ENCODE assay signal across 9 cellular contexts in the genomic region with DNA sequence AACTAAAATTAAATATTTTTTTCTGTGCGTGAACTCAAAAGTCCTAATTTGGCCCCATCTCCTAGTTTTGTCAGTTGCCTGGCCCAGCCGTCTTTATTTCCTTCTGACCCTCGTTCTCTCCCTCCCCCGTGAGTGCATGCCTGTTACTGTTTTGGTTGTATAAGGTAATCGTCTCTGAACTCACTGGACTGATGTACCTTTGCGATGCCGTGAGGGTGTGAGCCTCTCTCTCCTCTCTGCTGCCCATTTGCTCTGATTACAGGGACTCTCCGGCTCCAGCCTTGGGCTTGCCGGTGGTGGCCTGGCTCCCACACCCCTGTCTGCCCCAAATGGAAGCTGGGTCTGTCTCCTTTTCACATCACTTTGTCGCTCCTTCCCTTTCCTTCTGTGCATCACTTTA.
DNase-seq lines count a peak whose midpoint lies in the region; ATAC-seq and TF ChIP-seq lines count a peak whose summit lies in the region.
"Had no signal": no experiment of that assay in that cellular context is flagged by ENCODE, and none has a peak within 500 bp of the region (broad histone marks: within the 10 kb centered on the region; RNA-seq: fewer than 3 reads in every experiment).

No MANE protein-coding gene starts in this region.

- TF ChIP-seq POLR2A in esophagus muscularis mucosa (IDR thresholded peaks at IDR 0.05; ENCODE audit: low read depth) = no peak

- H3K4me1 ChIP-seq in BE2C (peaks cover 28% of the 10 kb centered on the region), esophagus muscularis mucosa (peaks cover 90 to 100% (median 97%) of the 10 kb centered on the region in 4 donors)

- no peak for TF ChIP-seq EP300 in esophagus muscularis mucosa (IDR thresholded peaks at IDR 0.05)

- peak overlapping the region; percentile 72 to 86 (median 85) for H3K27ac ChIP-seq in esophagus muscularis mucosa (replicated peaks in 1 of 4)

- H3K4me3 ChIP-seq in BE2C (ENCODE audit: low read depth, low read length) (peak overlapping the region; percentile 5; the same call in 1 of the 2 replicates), esophagus muscularis mucosa (peak overlapping the region in 1 of 4 donors; percentile 15)

- peaks cover 8% of the 10 kb centered on the region for H3K36me3 Mint-ChIP-seq in osteocyte (ENCODE audit: unreplicated experiment)

- peaks cover 61% of the 10 kb centered on the region for H3K4me1 Mint-ChIP-seq in osteocyte (ENCODE audit: unreplicated experiment)

- ATAC-seq in GM21717 (IDR thresholded peaks at IDR 0.05; ENCODE audit: unreplicated experiment) (no peak), omental fat pad (ENCODE audit: low FRiP score) (no peak)

- H3K27me3 Mint-ChIP-seq in osteocyte (ENCODE audit: unreplicated experiment) = no peaks in the 10 kb centered on the region

- peak overlapping the region; percentile 24 for H3K4me3 Mint-ChIP-seq in osteocyte (ENCODE audit: unreplicated experiment)

- no peak for TF ChIP-seq CTCF in BE2C (IDR thresholded peaks at IDR 0.05; ENCODE audit: low read depth, low read length)
- no peak for TF ChIP-seq CTCF in esophagus muscularis mucosa (IDR thresholded peaks at IDR 0.05)
- no peak for TF ChIP-seq CTCF in osteocyte (IDR thresholded peaks at IDR 0.05)
- no peak for TF ChIP-seq CTCF in omental fat pad (IDR thresholded peaks at IDR 0.05)

- H3K27me3 ChIP-seq in BE2C = no peaks in the 10 kb centered on the region
- no peaks in the 10 kb centered on the region for H3K27me3 ChIP-seq in esophagus muscularis mucosa

- peak overlapping the region; percentile 89 for H3K27ac Mint-ChIP-seq in osteocyte (ENCODE audit: unreplicated experiment)

- peaks cover 9% of the 10 kb centered on the region for H3K36me3 ChIP-seq in BE2C
- peaks cover 0 to 29% (median 8%) of the 10 kb centered on the region in 4 donors for H3K36me3 ChIP-seq in esophagus muscularis mucosa

- DNase-seq in BE2C (no peak), NCI-H69 (lab: John Stamatoyannopoulos, UW) (peak; percentile 63), esophagus muscularis mucosa (ENCODE audit: extremely low spot score) (no peak), osteocyte (ENCODE audit: extremely low spot score, unreplicated experiment) (peak; percentile 49), hepatic stellate cell (ENCODE audit: low spot score) (no peak), NCI-H1417 treated with DMSO at 0.1 percent for 48 hours (lab: John Stamatoyannopoulos, UW) (no peak), omental fat pad (ENCODE audit: low spot score) (no peak)
- DNase-seq: DND-41 had no signal

- H3K9me3 Mint-ChIP-seq in osteocyte (ENCODE audit: unreplicated experiment) = no peaks in the 10 kb centered on the region

- 62% methylated on average over 10 of the region's 10 CpGs for WGBS in esophagus muscularis mucosa

- H3K9me3 ChIP-seq in BE2C (no peaks in the 10 kb centered on the region), esophagus muscularis mucosa (no peaks in the 10 kb centered on the region)

- intact Hi-C loops in esophagus muscularis mucosa (cut with DNase I) = loop anchor here (5.0 kb wide), 1 partner anchor 35 kb away; no protein-coding TSS in a partner anchor

Comparison
In these comparisons a context has a peak if more than half of its experiments do, and no peak if none do; other contexts are left out.
1. DNase-seq: peak in NCI-H69 (single experiment) and osteocyte (single experiment); none in BE2C (single experiment), esophagus muscularis mucosa (single experiment), hepatic stellate cell (single experiment), NCI-H1417 treated with DMSO at 0.1 percent for 48 hours (single experiment) and omental fat pad (single experiment).